10 cellular contexts compared by ENCODE assay signal in genomic region chr9:131627326-131627845, GRCh38.
A peak's percentile ranks its signal among the peaks of the same experiment; 100 is the strongest.
DNase-seq lines count a peak whose midpoint lies in the region; ATAC-seq and TF ChIP-seq lines count a peak whose summit lies in the region.
"Had no signal": no experiment of that assay in that cellular context is flagged by ENCODE, and none has a peak within 500 bp of the region (broad histone marks: within the 10 kb centered on the region; RNA-seq: fewer than 3 reads in every experiment).

No MANE protein-coding gene starts in this region.

- H3K4me1 ChIP-seq in colonic mucosa: peaks cover 3% of the 10 kb centered on the region

- no peak for TF ChIP-seq CTCF in colonic mucosa (IDR thresholded peaks at IDR 0.05)

- no peaks in the 10 kb centered on the region for H3K9me3 ChIP-seq in colonic mucosa
- H3K9me3 ChIP-seq: tibial nerve had no signal

- H3K27me3 ChIP-seq in colonic mucosa: no peaks in the 10 kb centered on the region
- H3K27me3 ChIP-seq: tibial nerve had no signal

- DNase-seq in DMS 273 (lab: John Stamatoyannopoulos, UW; ENCODE audit: unreplicated experiment) (peak; percentile 11), DMS 273 treated with DMSO at 0.1 percent for 48 hours (lab: John Stamatoyannopoulos, UW) (no peak), NCI-H2171 treated with DMSO at 0.1 percent for 48 hours (lab: John Stamatoyannopoulos, UW) (peak; percentile 91), colonic mucosa (no peak), retina (peak; percentile 38), putamen (ENCODE audit: low spot score) (no peak)
- no peak for DNase-seq in effector CD4-positive, alpha-beta T cell

- peak overlapping the region; percentile 66 to 68 for H3K9ac ChIP-seq in colonic mucosa (ENCODE audit: low read depth in 2 of 2, low read length in 2 of 2)

- peak overlapping the region; percentile 91 for H3K27ac ChIP-seq in colonic mucosa
- H3K27ac ChIP-seq: 22Rv1 had no signal

- H3K4me3 ChIP-seq in colonic mucosa: peak overlapping the region; percentile 19
- H3K4me3 ChIP-seq: tibial nerve had no signal

- intact Hi-C loops in colonic mucosa (cut with DNase I): no loop called here

- H3K36me3 ChIP-seq in colonic mucosa: no peaks in the 10 kb centered on the region

- no peak for ATAC-seq in GM21390 (IDR thresholded peaks at IDR 0.05; ENCODE audit: unreplicated experiment)

Comparison
In these comparisons a context has a peak if more than half of its experiments do, and no peak if none do; other contexts are left out.
1. DNase-seq: peak in DMS 273 (single experiment), NCI-H2171 treated with DMSO at 0.1 percent for 48 hours (single experiment) and retina (single experiment); none in DMS 273 treated with DMSO at 0.1 percent for 48 hours (single experiment), colonic mucosa (single experiment), putamen (single experiment) and effector CD4-positive, alpha-beta T cell (single experiment).